7 cellular contexts compared by ENCODE assay signal in the genomic region with DNA sequence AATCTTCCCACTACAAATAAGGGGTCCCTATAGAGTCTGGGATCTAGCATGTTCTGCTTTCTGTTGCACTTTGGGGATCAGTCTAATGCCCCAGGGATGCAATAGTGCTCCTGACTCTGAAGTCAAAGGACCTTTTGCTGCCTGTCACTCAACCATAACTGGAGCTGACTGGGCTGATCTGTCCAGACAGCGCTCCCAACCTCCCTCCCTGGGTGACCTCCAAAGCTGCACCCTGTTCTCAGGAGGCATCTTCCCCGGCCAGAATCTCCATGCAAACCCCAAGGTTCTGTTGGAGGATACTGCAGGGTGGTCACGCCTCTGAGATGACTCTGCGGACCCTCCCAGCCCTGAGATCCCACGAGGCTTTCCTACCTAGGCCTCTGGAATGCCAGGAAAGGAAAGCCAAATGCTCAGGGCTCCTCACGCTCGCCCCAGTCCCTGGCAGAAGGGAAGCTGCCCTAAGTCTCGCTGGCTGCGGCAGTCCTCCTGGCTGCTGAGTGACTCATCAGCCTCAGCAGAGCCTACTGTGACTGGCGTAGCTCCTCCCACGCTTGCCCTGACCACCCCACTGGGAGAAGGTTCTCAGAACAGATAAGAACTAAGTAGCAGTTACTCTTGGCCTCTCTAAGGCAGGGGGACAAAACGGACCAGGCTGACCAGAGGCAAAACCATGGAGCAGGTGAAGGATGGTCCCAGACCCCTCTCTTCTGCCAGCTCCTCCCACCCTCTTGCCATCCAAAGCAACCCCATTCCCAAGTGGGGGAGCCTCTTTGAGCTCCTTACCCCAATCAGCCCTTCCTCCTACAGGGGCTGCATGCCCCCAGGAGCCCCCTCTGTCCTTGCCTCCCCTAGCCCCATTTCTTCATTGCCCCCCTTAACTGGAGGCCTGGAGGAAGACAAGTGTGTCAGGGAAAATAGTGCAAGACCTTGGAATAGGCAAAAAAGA.
DNase-seq lines count a peak whose midpoint lies in the region; ATAC-seq and TF ChIP-seq lines count a peak whose summit lies in the region.

No MANE protein-coding gene starts in this region.

- H4K20me1 ChIP-seq in PC-3 (ENCODE audit: low read length), result no peaks in the 10 kb centered on the region

- no CpG with 5 or more reads among the region's 12 CpGs for WGBS in gastroesophageal sphincter (ENCODE audit: low coverage in 1 of 2), 2 donors

- CTCF ChIA-PET in PC-3 (lab: Charles Lee), result interaction anchor here (0.6 kb wide), 1 partner anchor 215 kb away, joined by 3 read pairs; no protein-coding TSS in a partner anchor

- peaks cover 2% of the 10 kb centered on the region for H3K36me3 Mint-ChIP-seq in activated T-cell treated with anti-CD3 and anti-CD28 coated beads, Interleukin-2, amount 50 U/mL, for 4 hours (ENCODE audit: insufficient read depth)

- no peaks in the 10 kb centered on the region for H3K9me2 ChIP-seq in PC-3 (replicated peaks; ENCODE audit: low read length)

- H3K36me3 ChIP-seq in PC-3 (ENCODE audit: low read depth, low read length) (no peaks in the 10 kb centered on the region), gastroesophageal sphincter (no peaks in the 10 kb centered on the region), skeletal muscle satellite cell (ENCODE audit: insufficient read depth, low read length) (no peaks in the 10 kb centered on the region)

- intact Hi-C loops in PC-3 (cut with micrococcal nuclease), result no loop called here

- peaks cover 13% of the 10 kb centered on the region; the same call in 1 of the 2 replicates for H3K9me3 ChIP-seq in PC-3 (ENCODE audit: low read length)
- no peaks in the 10 kb centered on the region for H3K9me3 ChIP-seq in gastroesophageal sphincter
- H3K9me3 ChIP-seq in skeletal muscle satellite cell (replicated peaks; ENCODE audit: low read length), result no peaks in the 10 kb centered on the region

- TF ChIP-seq CTCF in PC-3 (conservative IDR thresholded peaks at IDR 0.05; ENCODE audit: low read depth, low read length) (no peak), gastroesophageal sphincter (IDR thresholded peaks at IDR 0.05) (no peak)

- no peak overlapping the region for H3K4me3 ChIP-seq in PC-3 (ENCODE audit: low read length)
- H3K4me3 ChIP-seq in gastroesophageal sphincter, result no peak overlapping the region
- H3K4me3 ChIP-seq in skeletal muscle satellite cell (ENCODE audit: low read length), result peak overlapping the region; percentile 37

- no peak overlapping the region for H3K4me3 Mint-ChIP-seq in activated T-cell treated with anti-CD3 and anti-CD28 coated beads, Interleukin-2, amount 50 U/mL, for 4 hours

- ATAC-seq in GM21723 (IDR thresholded peaks at IDR 0.05; ENCODE audit: unreplicated experiment) (peak; percentile 56), PC-3 (peak; percentile 86), gastroesophageal sphincter (peak; percentile 47), left lobe of liver (no peak)
- ATAC-seq in activated T-cell treated with anti-CD3 and anti-CD28 coated beads, Interleukin-2, amount 50 U/mL, for 4 hours, result peak; percentile 65 to 74

- H3K27me3 ChIP-seq in PC-3 (ENCODE audit: low read length) (peaks cover under 1% of the 10 kb centered on the region; the same call in 1 of the 2 replicates), gastroesophageal sphincter (no peaks in the 10 kb centered on the region), skeletal muscle satellite cell (ENCODE audit: control insufficient read depth, insufficient read depth, low read length) (no peaks in the 10 kb centered on the region)

- H3K4me1 ChIP-seq in PC-3 (ENCODE audit: insufficient read depth, low read length) (peaks cover 38% of the 10 kb centered on the region), gastroesophageal sphincter (peaks cover 7 to 43% (median 26%) of the 10 kb centered on the region in 3 donors), skeletal muscle satellite cell (ENCODE audit: control insufficient read depth, insufficient read depth, low read length) (peaks cover 49% of the 10 kb centered on the region)

- BruUV-seq in PC-3 (replicated peaks; lab: Mats Ljungman, UMichigan), result no TSS peak

- no peak for TF ChIP-seq EP300 in gastroesophageal sphincter (IDR thresholded peaks at IDR 0.05)

- H3K79me2 ChIP-seq in PC-3 (ENCODE audit: low read length), result no peaks in the 10 kb centered on the region

- POLR2A ChIA-PET in PC-3 (lab: Charles Lee; ENCODE audit: unreplicated experiment), result interaction anchor here (0.6 kb wide), 1 partner anchor 88 kb away, joined by 6 read pairs; no protein-coding TSS in a partner anchor

- H3K4me2 ChIP-seq in PC-3 (ENCODE audit: low read length), result peak overlapping the region; percentile 67
- H3K4me2 ChIP-seq in skeletal muscle satellite cell (ENCODE audit: low read length), result peak overlapping the region; percentile 77

- no peak overlapping the region for H3K9ac ChIP-seq in PC-3 (ENCODE audit: low read length)
- peak overlapping the region; percentile 26 for H3K9ac ChIP-seq in skeletal muscle satellite cell (ENCODE audit: low read depth, low read length)

- no peak overlapping the region for H2AFZ ChIP-seq in PC-3 (ENCODE audit: low read length)

- no peaks in the 10 kb centered on the region for H3F3A ChIP-seq in PC-3 (ENCODE audit: low read length, unreplicated experiment)

- peaks cover 43% of the 10 kb centered on the region for H3K4me1 Mint-ChIP-seq in activated T-cell treated with anti-CD3 and anti-CD28 coated beads, Interleukin-2, amount 50 U/mL, for 4 hours (ENCODE audit: low read depth)

- TF ChIP-seq POLR2A in gastroesophageal sphincter (IDR thresholded peaks at IDR 0.05), result no peak

- H3K27ac ChIP-seq in PC-3 (ENCODE audit: low read length) (no peak overlapping the region), gastroesophageal sphincter (peak overlapping the region in 1 of 4 donors; percentile 20)

- H3K27me3 Mint-ChIP-seq in activated T-cell treated with anti-CD3 and anti-CD28 coated beads, Interleukin-2, amount 50 U/mL, for 4 hours (ENCODE audit: low read depth), result no peaks in the 10 kb centered on the region

- H3K9me3 Mint-ChIP-seq in activated T-cell treated with anti-CD3 and anti-CD28 coated beads, Interleukin-2, amount 50 U/mL, for 4 hours, result no peaks in the 10 kb centered on the region

- DNase-seq in PC-3 (peak; percentile 87), left lobe of liver (ENCODE audit: low spot score) (no peak), DMS79 (lab: John Stamatoyannopoulos, UW) (no peak)
- peak; percentile 60 for DNase-seq in activated T-cell treated with anti-CD3 and anti-CD28 coated beads, Interleukin-2, amount 50 U/mL, for 4 hours

Comparison
In these comparisons a context has a peak if more than half of its experiments do, and no peak if none do; other contexts are left out.
1. DNase-seq: peak in PC-3 (single experiment) and activated T-cell treated with anti-CD3 and anti-CD28 coated beads, Interleukin-2, amount 50 U/mL, for 4 hours (single experiment); none in left lobe of liver (single experiment) and DMS79 (single experiment).